In genomic region chr2:178927173-178927572, GRCh38 we compare ENCODE assay signal across 19 cellular contexts.
DNase-seq lines count a peak whose midpoint lies in the region; ATAC-seq, FAIRE-seq and TF ChIP-seq lines count a peak whose summit lies in the region.
"Had no signal": no experiment of that assay in that cellular context is flagged by ENCODE, and none has a peak within 500 bp of the region (broad histone marks: within the 10 kb centered on the region; RNA-seq: fewer than 3 reads in every experiment).

No MANE protein-coding gene starts in this region.

- no peaks in the 10 kb centered on the region for H3K27me3 ChIP-seq in PC-9 (ENCODE audit: insufficient read depth, low read depth)
- H3K27me3 ChIP-seq: spleen had no signal

- intact Hi-C loops in PC-9 (cut with micrococcal nuclease; ENCODE audit: unreplicated experiment): no loop called here

- H4K20me1 ChIP-seq in PC-9 (ENCODE audit: insufficient read depth): no peaks in the 10 kb centered on the region

- peaks cover 5% of the 10 kb centered on the region; the same call in 1 of the 2 replicates for H3K9me2 ChIP-seq in PC-9 (ENCODE audit: insufficient read depth)

- no peak for TF ChIP-seq POLR2A in GM12892 (IDR thresholded peaks at IDR 0.05; ENCODE audit: low read depth, low read length)

- no peaks in the 10 kb centered on the region for H3K36me3 ChIP-seq in PC-9 (ENCODE audit: low read depth)
- H3K36me3 ChIP-seq: spleen, thoracic aorta had no signal

- no peaks in the 10 kb centered on the region for H3K9me3 ChIP-seq in PC-9 (ENCODE audit: insufficient read depth, low read depth)
- H3K9me3 ChIP-seq: thoracic aorta had no signal

- no peaks in the 10 kb centered on the region for H3F3A ChIP-seq in PC-9 (ENCODE audit: insufficient read depth, low read depth)

- H2AFZ ChIP-seq in PC-9: 0 out of 2 replicates have a peak overlapping the region, but pooled peaks have one; percentile 5

- H3K4me1 ChIP-seq in PC-9 (replicated peaks; ENCODE audit: insufficient read depth): peaks cover 9% of the 10 kb centered on the region
- H3K4me1 ChIP-seq: spleen had no signal

- ATAC-seq in GM19438 (IDR thresholded peaks at IDR 0.05; ENCODE audit: low read depth, unreplicated experiment) (peak; percentile 53), HG02938 (IDR thresholded peaks at IDR 0.05; ENCODE audit: unreplicated experiment) (peak; percentile 39)
- ATAC-seq: natural killer cell treated with Interleukin-12 subunit alpha and Interleukin-12 subunit beta and Interleukin-15 and Interleukin-18, amount 100 ng/mL, for 72 hours had no signal

- no peak overlapping the region for H3K4me3 ChIP-seq in PC-9
- H3K4me3 ChIP-seq: SK-N-MC, spleen, thoracic aorta had no signal

- peak; percentile 14 for FAIRE-seq in GM12892 (lab: Jason Lieb, UNC)
- FAIRE-seq in D721Med (lab: Jason Lieb, UNC): no peak
- FAIRE-seq: endometrium had no signal

- POLR2A ChIA-PET in PC-9 (lab: Charles Lee; ENCODE audit: unreplicated experiment): no interaction called here

- no peak overlapping the region for H3K27ac ChIP-seq in PC-9
- H3K27ac ChIP-seq: SK-N-MC, spleen, thoracic aorta had no signal

- H3K79me2 ChIP-seq in PC-9 (ENCODE audit: low read depth): no peaks in the 10 kb centered on the region

- no peak overlapping the region for H3K4me2 ChIP-seq in PC-9

- DNase-seq in GM12892 (ENCODE audit: insufficient read length): no peak
- no peak for DNase-seq in PC-9
- no peak for DNase-seq in NCI-H1105 (lab: John Stamatoyannopoulos, UW)
- DNase-seq in D721Med (ENCODE audit: insufficient read length, low spot score): no peak
- no peak for DNase-seq in NCI-H1694 (lab: John Stamatoyannopoulos, UW)
- no peak for DNase-seq in cortex of kidney (lab: John Stamatoyannopoulos, UW)
- DNase-seq: activated CD4-positive, alpha-beta T cell treated with anti-CD3 and anti-CD28 coated beads, Interleukin-2, amount 50 U/mL, for 1 hour; activated naive CD4-positive, alpha-beta T cell; COR-L47; H7; NCI-H2029 treated with DMSO at 0.1 percent for 48 hours; NCI-H524; spleen had no signal

- no peak for TF ChIP-seq CTCF in PC-9 (conservative IDR thresholded peaks at IDR 0.05)
- TF ChIP-seq CTCF in D721Med (IDR thresholded peaks at IDR 0.05; ENCODE audit: insufficient read depth, missing control alignments): no peak

- CTCF ChIA-PET in PC-9 (lab: Charles Lee): no interaction called here

- no TSS peak for BruUV-seq in PC-9 (replicated peaks; lab: Mats Ljungman, UMichigan)
